Comparison of ENCODE assay signal across 11 cellular contexts in genomic region chr22:20591660-20592310, GRCh38.
DNase-seq lines count a peak whose midpoint lies in the region; ATAC-seq and TF ChIP-seq lines count a peak whose summit lies in the region.
"Had no signal": no experiment of that assay in that cellular context is flagged by ENCODE, and none has a peak within 500 bp of the region (broad histone marks: within the 10 kb centered on the region; RNA-seq: fewer than 3 reads in every experiment).

No MANE protein-coding gene starts in this region.

- H4K20me1 ChIP-seq in mammary epithelial cell (ENCODE audit: insufficient read depth, low read length): no peaks in the 10 kb centered on the region

- CTCF ChIA-PET in mammary epithelial cell (lab: Charles Lee; ENCODE audit: low non-redundant PET): no interaction called here

- H3K4me1 ChIP-seq in mammary epithelial cell (ENCODE audit: insufficient read depth, low read length) (peaks cover 30% of the 10 kb centered on the region), breast epithelium (no peaks in the 10 kb centered on the region)

- TF ChIP-seq CTCF in mammary epithelial cell (conservative IDR thresholded peaks at IDR 0.05 in 1 of 2, IDR thresholded peaks at IDR 0.05 in 1 of 2; ENCODE audit: extremely low read depth in 1 of 2, insufficient read depth in 1 of 2, low read depth in 1 of 2, low read length in 2 of 2) (no peak), breast epithelium (IDR thresholded peaks at IDR 0.05) (no peak)

- WGBS in mammary epithelial cell (ENCODE audit: low coverage, missing lambda C conversion rate): 44% methylated on average over 20 of the region's 28 CpGs

- TF ChIP-seq POLR2A in breast epithelium (IDR thresholded peaks at IDR 0.05): no peak

- no peak for ATAC-seq in HG03432 (IDR thresholded peaks at IDR 0.05; ENCODE audit: unreplicated experiment)

- in situ Hi-C loops in mammary epithelial cell (cut with MboI; ENCODE audit: low sequenced_read_pairs in 2 of 2): no loop called here

- intact Hi-C loops in mammary epithelial cell (cut with micrococcal nuclease): loop anchor here (5.0 kb wide), 1 partner anchor 111 kb away; no protein-coding TSS in a partner anchor
- intact Hi-C loops in breast epithelium (cut with DNase I; ENCODE audit: low total_unique reads): no loop called here

- no peak overlapping the region for H3K27ac ChIP-seq in mammary epithelial cell (ENCODE audit: insufficient read depth, low read depth, low read length)
- no peak overlapping the region for H3K27ac ChIP-seq in breast epithelium

- H3K9ac ChIP-seq in mammary epithelial cell (ENCODE audit: insufficient read depth, low read length): no peak overlapping the region

- dilution Hi-C loops in mammary epithelial cell (cut with HindIII; ENCODE audit: low sequenced_read_pairs): no loop called here

- BruUV-seq in mammary epithelial cell (replicated peaks; lab: Mats Ljungman, UMichigan): no TSS peak

- no peaks in the 10 kb centered on the region for H3K79me2 ChIP-seq in mammary epithelial cell (ENCODE audit: insufficient read depth, low read length)

- peak overlapping the region; percentile 28 for H2AFZ ChIP-seq in mammary epithelial cell (ENCODE audit: low read depth, low read length)

- no peaks in the 10 kb centered on the region for H3K27me3 ChIP-seq in mammary epithelial cell (ENCODE audit: insufficient read depth, low read length)
- no peaks in the 10 kb centered on the region for H3K27me3 ChIP-seq in breast epithelium

- H3K9me3 ChIP-seq in mammary epithelial cell (replicated peaks; ENCODE audit: insufficient read depth, low read length): no peaks in the 10 kb centered on the region
- H3K9me3 ChIP-seq in breast epithelium: no peaks in the 10 kb centered on the region

- DNase-seq in mammary epithelial cell: no peak
- DNase-seq in breast epithelium (ENCODE audit: low spot score in 2 of 2): no peak
- peak; percentile 55 for DNase-seq in SK-N-DZ (ENCODE audit: low spot score)
- peak; percentile 55 for DNase-seq in iris pigment epithelial cell (ENCODE audit: low read depth)
- DNase-seq in SHP77 treated with DMSO at 0.1 percent for 48 hours (lab: John Stamatoyannopoulos, UW): no peak
- DNase-seq in epidermal melanocyte (ENCODE audit: insufficient read length, low spot score): no peak
- no peak for DNase-seq in DMS53 (lab: John Stamatoyannopoulos, UW)
- DNase-seq: GDM1, NCI-H1694 had no signal

- H3K4me2 ChIP-seq in mammary epithelial cell (ENCODE audit: insufficient read depth, low read depth, low read length): no peak overlapping the region

- H3K4me3 ChIP-seq in mammary epithelial cell (replicated peaks in 1 of 3; ENCODE audit: insufficient read depth in 1 of 3, low read depth in 2 of 3, low read length in 3 of 3): no peak overlapping the region
- peak overlapping the region in 1 of 3 donors; percentile 31 for H3K4me3 ChIP-seq in breast epithelium
- H3K4me3 ChIP-seq: lung had no signal

- H3K36me3 ChIP-seq in mammary epithelial cell (ENCODE audit: insufficient read depth, low read length) (no peaks in the 10 kb centered on the region), breast epithelium (peaks cover 6% of the 10 kb centered on the region)

Comparison
In these comparisons a context has a peak if more than half of its experiments do, and no peak if none do; other contexts are left out.
1. DNase-seq: peak in SK-N-DZ (single experiment) and iris pigment epithelial cell (single experiment); none in mammary epithelial cell (single experiment), breast epithelium (0 of 2), SHP77 treated with DMSO at 0.1 percent for 48 hours (single experiment), epidermal melanocyte (single experiment) and DMS53 (single experiment).